Comparison of ENCODE assay signal across 8 cellular contexts in genomic region chr5:132498152-132498551, GRCh38. TPM values are rescaled to one million over a fixed set of nuclear protein-coding genes. Genes with fewer than 3 reads are reported as not detected.
DNase-seq lines count a peak whose midpoint lies in the region; ATAC-seq and TF ChIP-seq lines count a peak whose summit lies in the region.

No MANE protein-coding gene starts in this region.

- H3K9ac ChIP-seq in skeletal muscle satellite cell (ENCODE audit: low read depth, low read length), result peak overlapping the region; percentile 28

- TF ChIP-seq EP300 in gastroesophageal sphincter (IDR thresholded peaks at IDR 0.05), result no peak

- ATAC-seq in gastroesophageal sphincter (no peak), GM19463 (IDR thresholded peaks at IDR 0.05; ENCODE audit: unreplicated experiment) (no peak), GM19452 (IDR thresholded peaks at IDR 0.05; ENCODE audit: unreplicated experiment) (no peak), HG02852 (IDR thresholded peaks at IDR 0.05; ENCODE audit: unreplicated experiment) (no peak)

- DNase-seq in GOT3 (lab: John Stamatoyannopoulos, UW), result peak; percentile 77
- peak; percentile 46 for DNase-seq in T1000 (lab: John Stamatoyannopoulos, UW)
- no peak for DNase-seq in testis

- H3K4me3 ChIP-seq in gastroesophageal sphincter (no peak overlapping the region), skeletal muscle satellite cell (ENCODE audit: low read length) (peak overlapping the region; percentile 43), testis (no peak overlapping the region)

- no peaks in the 10 kb centered on the region for H3K36me3 ChIP-seq in gastroesophageal sphincter
- H3K36me3 ChIP-seq in skeletal muscle satellite cell (ENCODE audit: insufficient read depth, low read length), result no peaks in the 10 kb centered on the region
- H3K36me3 ChIP-seq in testis (ENCODE audit: low read depth, missing control alignments), result no peaks in the 10 kb centered on the region

- intact Hi-C loops in testis (cut with DNase I; ENCODE audit: low total_unique reads), result loop anchor here (5.0 to 10.0 kb wide), 2 partner anchors 111 to 223 kb away; no protein-coding TSS in a partner anchor

- H3K27me3 ChIP-seq in gastroesophageal sphincter (no peaks in the 10 kb centered on the region), skeletal muscle satellite cell (ENCODE audit: control insufficient read depth, insufficient read depth, low read length) (no peaks in the 10 kb centered on the region), testis (no peaks in the 10 kb centered on the region)

- 60% methylated on average over 2 of the region's 3 CpGs; no CpG with 5 or more reads in 1 of the 2 donors for WGBS in gastroesophageal sphincter (ENCODE audit: low coverage in 1 of 2), 2 donors
- WGBS in testis, 2 donors, result 88 to 90% methylated on average over 3 of the region's 3 CpGs

- TF ChIP-seq CTCF in gastroesophageal sphincter (IDR thresholded peaks at IDR 0.05) (no peak), testis (IDR thresholded peaks at IDR 0.05) (no peak)

- H3K27ac ChIP-seq in gastroesophageal sphincter (peak overlapping the region; percentile 84 to 99 (median 98)), testis (no peak overlapping the region)

- H3K4me2 ChIP-seq in skeletal muscle satellite cell (ENCODE audit: low read length), result peak overlapping the region; percentile 95

- H3K4me1 ChIP-seq in gastroesophageal sphincter, result peaks cover 2 to 78% (median 29%) of the 10 kb centered on the region in 3 donors
- peaks cover 37% of the 10 kb centered on the region for H3K4me1 ChIP-seq in skeletal muscle satellite cell (ENCODE audit: control insufficient read depth, insufficient read depth, low read length)
- peaks cover 14% of the 10 kb centered on the region for H3K4me1 ChIP-seq in testis

- TF ChIP-seq POLR2A in gastroesophageal sphincter (IDR thresholded peaks at IDR 0.05) (no peak), testis (IDR thresholded peaks at IDR 0.05) (no peak)

- H3K9me3 ChIP-seq in gastroesophageal sphincter (no peaks in the 10 kb centered on the region), skeletal muscle satellite cell (replicated peaks; ENCODE audit: low read length) (no peaks in the 10 kb centered on the region), testis (no peaks in the 10 kb centered on the region)

RNA-seq across cellular contexts. Expression of gene IRF1, which starts 7.6 kb away (rescaled TPM):
- total RNA-seq in gastroesophageal sphincter, result 10 to 100 TPM; 10.9 to 74.3 (median 19.4) TPM
- total RNA-seq in skeletal muscle satellite cell (2012; rRNA removed), result 10.6 and 12.9 TPM in 2 replicates
- 10 to 100 TPM; 20.2 to 22.5 TPM for total RNA-seq in testis
- polyA plus RNA-seq in testis (ENCODE audit: insufficient read depth, low read depth, low replicate concordance), result 31.7 TPM

RNA-seq across cellular contexts. Expression of gene IL5, which starts 45.2 kb away (rescaled TPM):
- total RNA-seq in gastroesophageal sphincter (not detected), testis (10 to 100 TPM in 1 of 2 donors, 1 to 10 TPM in 1; 2.2 to 12.4 TPM)
- total RNA-seq in skeletal muscle satellite cell (2012; rRNA removed), result not detected in 2 replicates
- 5.4 TPM for polyA plus RNA-seq in testis (ENCODE audit: insufficient read depth, low read depth, low replicate concordance)

RNA-seq across cellular contexts. Expression of gene RAD50, which starts 58.6 kb away (rescaled TPM):
- total RNA-seq in gastroesophageal sphincter, result 10 to 100 TPM; 31.1 to 53.7 (median 35.0) TPM
- total RNA-seq in skeletal muscle satellite cell (2012; rRNA removed), result 23.8 and 27.6 TPM in 2 replicates
- total RNA-seq in testis, result 10 to 100 TPM; 38.6 to 41.6 TPM
- polyA plus RNA-seq in testis (ENCODE audit: insufficient read depth, low read depth, low replicate concordance), result 5.0 TPM

Comparison
In these comparisons a context has a peak if more than half of its experiments do, and no peak if none do; other contexts are left out.
1. H3K27ac ChIP-seq: peak in gastroesophageal sphincter (4 of 4); none in testis (0 of 2).